Comparison of ENCODE assay signal across 8 cellular contexts in genomic region chr5:56088967-56089829, GRCh38.
DNase-seq lines count a peak whose midpoint lies in the region; ATAC-seq and TF ChIP-seq lines count a peak whose summit lies in the region.

No MANE protein-coding gene starts in this region.

- no peak for DNase-seq in natural killer cell treated with Interleukin-12 subunit alpha and Interleukin-12 subunit beta and Interleukin-15 and Interleukin-18, amount 100 ng/mL, for 72 hours (ENCODE audit: low spot score)
- DNase-seq in natural killer cell, result no peak
- peak; percentile 68 to 70 for DNase-seq in activated T-cell treated with anti-CD3 and anti-CD28 coated beads, Interleukin-2, amount 50 U/mL, for 72 hours
- DNase-seq in stimulated activated CD8-positive, alpha-beta memory T cell treated with anti-CD3 and anti-CD28 coated beads, Interleukin-15, amount 100 ng/mL, for 48 hours (ENCODE audit: low read depth in 2 of 2), result peak; percentile 11 to 24
- no peak for DNase-seq in NCI-H2171 (lab: John Stamatoyannopoulos, UW)
- no peak for DNase-seq in testis
- DNase-seq in foreskin melanocyte, result no peak

- peaks cover 11% of the 10 kb centered on the region for H3K4me1 ChIP-seq in testis

- no peaks in the 10 kb centered on the region for H3K9me3 Mint-ChIP-seq in natural killer cell treated with Interleukin-12 subunit alpha and Interleukin-12 subunit beta and Interleukin-15 and Interleukin-18, amount 100 ng/mL, for 72 hours
- H3K9me3 Mint-ChIP-seq in natural killer cell, result no peaks in the 10 kb centered on the region
- no peaks in the 10 kb centered on the region for H3K9me3 Mint-ChIP-seq in activated T-cell treated with anti-CD3 and anti-CD28 coated beads, Interleukin-2, amount 50 U/mL, for 72 hours

- no peak for TF ChIP-seq POLR2A in testis (IDR thresholded peaks at IDR 0.05)

- no peaks in the 10 kb centered on the region for H3K9me3 ChIP-seq in testis

- peak; percentile 65 to 81 for ATAC-seq in natural killer cell treated with Interleukin-12 subunit alpha and Interleukin-12 subunit beta and Interleukin-15 and Interleukin-18, amount 100 ng/mL, for 72 hours
- ATAC-seq in natural killer cell (no peak), HG03060 (IDR thresholded peaks at IDR 0.05; ENCODE audit: low read depth, unreplicated experiment) (peak; percentile 68)
- peak; percentile 95 to 97 for ATAC-seq in activated T-cell treated with anti-CD3 and anti-CD28 coated beads, Interleukin-2, amount 50 U/mL, for 72 hours (replicated peaks in 1 of 2)

- no peak overlapping the region for H3K27ac Mint-ChIP-seq in natural killer cell treated with Interleukin-12 subunit alpha and Interleukin-12 subunit beta and Interleukin-15 and Interleukin-18, amount 100 ng/mL, for 72 hours
- no peak overlapping the region for H3K27ac Mint-ChIP-seq in natural killer cell
- H3K27ac Mint-ChIP-seq in activated T-cell treated with anti-CD3 and anti-CD28 coated beads, Interleukin-2, amount 50 U/mL, for 72 hours, result peak overlapping the region; percentile 85

- H3K4me3 ChIP-seq in testis, result no peak overlapping the region

- H3K36me3 Mint-ChIP-seq in natural killer cell treated with Interleukin-12 subunit alpha and Interleukin-12 subunit beta and Interleukin-15 and Interleukin-18, amount 100 ng/mL, for 72 hours, result no peaks in the 10 kb centered on the region
- no peaks in the 10 kb centered on the region for H3K36me3 Mint-ChIP-seq in natural killer cell
- peaks cover 1 to 2% of the 10 kb centered on the region in 2 donors for H3K36me3 Mint-ChIP-seq in activated T-cell treated with anti-CD3 and anti-CD28 coated beads, Interleukin-2, amount 50 U/mL, for 72 hours (ENCODE audit: insufficient read depth in 2 of 2)

- H3K27ac ChIP-seq in testis, result no peak overlapping the region

- intact Hi-C loops in natural killer cell (cut with micrococcal nuclease) (no loop called here), testis (cut with DNase I; ENCODE audit: low total_unique reads) (no loop called here)

- WGBS in testis, 2 donors, result 61 to 70% methylated on average over 5 of the region's 5 CpGs

- H3K4me3 Mint-ChIP-seq in natural killer cell treated with Interleukin-12 subunit alpha and Interleukin-12 subunit beta and Interleukin-15 and Interleukin-18, amount 100 ng/mL, for 72 hours, result no peak overlapping the region
- H3K4me3 Mint-ChIP-seq in natural killer cell, result no peak overlapping the region
- peak overlapping the region; percentile 45 to 68 for H3K4me3 Mint-ChIP-seq in activated T-cell treated with anti-CD3 and anti-CD28 coated beads, Interleukin-2, amount 50 U/mL, for 72 hours

- H3K27me3 ChIP-seq in testis, result no peaks in the 10 kb centered on the region

- no peaks in the 10 kb centered on the region for H3K36me3 ChIP-seq in testis (ENCODE audit: low read depth, missing control alignments)

- H3K4me1 Mint-ChIP-seq in natural killer cell treated with Interleukin-12 subunit alpha and Interleukin-12 subunit beta and Interleukin-15 and Interleukin-18, amount 100 ng/mL, for 72 hours (ENCODE audit: low read depth in 2 of 2), result peaks cover 0 to 9% of the 10 kb centered on the region in 2 donors
- peaks cover 0 to 9% of the 10 kb centered on the region in 2 donors for H3K4me1 Mint-ChIP-seq in natural killer cell
- peaks cover 74% of the 10 kb centered on the region for H3K4me1 Mint-ChIP-seq in activated T-cell treated with anti-CD3 and anti-CD28 coated beads, Interleukin-2, amount 50 U/mL, for 72 hours (ENCODE audit: low read depth)

- TF ChIP-seq CTCF in natural killer cell (IDR thresholded peaks at IDR 0.05) (no peak), testis (IDR thresholded peaks at IDR 0.05) (no peak)

- H3K27me3 Mint-ChIP-seq in natural killer cell treated with Interleukin-12 subunit alpha and Interleukin-12 subunit beta and Interleukin-15 and Interleukin-18, amount 100 ng/mL, for 72 hours, result no peaks in the 10 kb centered on the region
- H3K27me3 Mint-ChIP-seq in natural killer cell (ENCODE audit: low read depth in 2 of 2), result peaks cover 0 to 3% of the 10 kb centered on the region in 2 donors
- H3K27me3 Mint-ChIP-seq in activated T-cell treated with anti-CD3 and anti-CD28 coated beads, Interleukin-2, amount 50 U/mL, for 72 hours (ENCODE audit: low read depth), result no peaks in the 10 kb centered on the region

Comparison
In these comparisons a context has a peak if more than half of its experiments do, and no peak if none do; other contexts are left out.
1. ATAC-seq: peak in natural killer cell treated with Interleukin-12 subunit alpha and Interleukin-12 subunit beta and Interleukin-15 and Interleukin-18, amount 100 ng/mL, for 72 hours (2 of 2), HG03060 (single experiment) and activated T-cell treated with anti-CD3 and anti-CD28 coated beads, Interleukin-2, amount 50 U/mL, for 72 hours (2 of 2); none in natural killer cell (0 of 3).
2. DNase-seq: peak in activated T-cell treated with anti-CD3 and anti-CD28 coated beads, Interleukin-2, amount 50 U/mL, for 72 hours (2 of 2) and stimulated activated CD8-positive, alpha-beta memory T cell treated with anti-CD3 and anti-CD28 coated beads, Interleukin-15, amount 100 ng/mL, for 48 hours (2 of 2); none in natural killer cell treated with Interleukin-12 subunit alpha and Interleukin-12 subunit beta and Interleukin-15 and Interleukin-18, amount 100 ng/mL, for 72 hours (single experiment), natural killer cell (single experiment), NCI-H2171 (single experiment), testis (single experiment) and foreskin melanocyte (single experiment).
3. H3K4me3 Mint-ChIP-seq: peak in activated T-cell treated with anti-CD3 and anti-CD28 coated beads, Interleukin-2, amount 50 U/mL, for 72 hours (2 of 2); none in natural killer cell treated with Interleukin-12 subunit alpha and Interleukin-12 subunit beta and Interleukin-15 and Interleukin-18, amount 100 ng/mL, for 72 hours (single experiment) and natural killer cell (single experiment).